Comparison of ENCODE assay signal across 8 cellular contexts in the genomic region with DNA sequence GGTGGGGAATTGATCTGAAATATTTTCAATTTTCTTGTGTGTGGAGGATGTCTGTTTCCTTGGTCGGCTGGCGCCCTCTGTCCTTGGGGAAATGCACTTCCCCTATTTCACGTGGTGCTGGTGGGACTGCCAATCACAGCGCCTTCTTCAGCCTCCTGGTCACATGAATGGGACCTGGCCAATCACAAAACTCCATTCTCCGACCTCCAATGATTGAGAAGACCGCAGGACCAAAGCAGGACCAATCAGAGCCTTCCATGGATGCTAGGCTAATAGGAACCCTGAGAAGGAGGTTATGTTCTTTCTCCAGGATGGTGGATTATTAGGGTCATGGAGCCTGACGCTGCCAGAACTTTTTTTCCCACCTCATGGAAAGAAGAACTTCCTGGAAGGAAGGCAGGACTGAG.
DNase-seq lines count a peak whose midpoint lies in the region; ATAC-seq and TF ChIP-seq lines count a peak whose summit lies in the region.

No MANE protein-coding gene starts in this region.

- WGBS in endodermal cell (ENCODE audit: insufficient coverage in 1 of 2, insufficient read length in 1 of 2), 2 experiments = 65 to 80% methylated on average over 5 to 7 of the region's 7 CpGs

- intact Hi-C loops in upper lobe of right lung (cut with DNase I) = no loop called here

- H3K27ac Mint-ChIP-seq in endodermal cell = peak overlapping the region; percentile 81

- peaks cover 29% of the 10 kb centered on the region for H3K9me3 ChIP-seq in endodermal cell (ENCODE audit: control insufficient read depth, low read length)
- H3K9me3 ChIP-seq in upper lobe of right lung = no peaks in the 10 kb centered on the region

- H3K27me3 Mint-ChIP-seq in endodermal cell (ENCODE audit: insufficient read depth) = peaks cover 11% of the 10 kb centered on the region

- no peaks in the 10 kb centered on the region for H3K4me1 ChIP-seq in endodermal cell (ENCODE audit: control insufficient read depth, insufficient read depth, low read length)
- H3K4me1 ChIP-seq in upper lobe of right lung = no peaks in the 10 kb centered on the region

- H3K4me3 Mint-ChIP-seq in endodermal cell = no peak overlapping the region

- peaks cover 31% of the 10 kb centered on the region for H3K9me3 Mint-ChIP-seq in endodermal cell

- ATAC-seq in upper lobe of right lung = peak; percentile 80
- no peak for ATAC-seq in GM21528 (IDR thresholded peaks at IDR 0.05; ENCODE audit: low FRiP score, unreplicated experiment)
- ATAC-seq in HG03520 (IDR thresholded peaks at IDR 0.05; ENCODE audit: unreplicated experiment) = no peak
- ATAC-seq in GM19463 (IDR thresholded peaks at IDR 0.05; ENCODE audit: unreplicated experiment) = no peak

- H3K27me3 ChIP-seq in endodermal cell (ENCODE audit: control insufficient read depth, insufficient read depth, low read length, poor library complexity, severe bottlenecking) (no peaks in the 10 kb centered on the region), upper lobe of right lung (no peaks in the 10 kb centered on the region)

- no peaks in the 10 kb centered on the region for H3K36me3 ChIP-seq in endodermal cell (ENCODE audit: control insufficient read depth, insufficient read depth, low read length)
- H3K36me3 ChIP-seq in upper lobe of right lung = no peaks in the 10 kb centered on the region

- H3K27ac ChIP-seq in endodermal cell (ENCODE audit: low read depth, low read length) (no peak overlapping the region), upper lobe of right lung (no peak overlapping the region)

- peak; percentile 85 for TF ChIP-seq CTCF in endodermal cell (conservative IDR thresholded peaks at IDR 0.05)
- TF ChIP-seq CTCF in upper lobe of right lung (IDR thresholded peaks at IDR 0.05) = peak; percentile 15

- peak overlapping the region; percentile 27 for H3K9ac ChIP-seq in endodermal cell (ENCODE audit: extremely low read depth, low read length, poor library complexity, severe bottlenecking)

- H3K36me3 Mint-ChIP-seq in endodermal cell (ENCODE audit: low read depth) = no peaks in the 10 kb centered on the region

- H3K4me1 Mint-ChIP-seq in endodermal cell = peaks cover 16% of the 10 kb centered on the region

- H3K4me3 ChIP-seq in endodermal cell (ENCODE audit: low read length) (peak overlapping the region; percentile 10), upper lobe of right lung (no peak overlapping the region)

- peak; percentile 38 for DNase-seq in stimulated activated CD4-positive, alpha-beta T cell treated with anti-CD3 and anti-CD28 coated beads, Interleukin-1b, Interleukin-23, amount 100 ng/mL, for 48 hours
- DNase-seq in stimulated activated CD4-positive, alpha-beta T cell treated with anti-CD3 and anti-CD28 coated beads, Interleukin-4, amount 100 ng/mL, for 24 hours = no peak
- DNase-seq in NOMO-1 treated with DMSO at 0.1 percent for 48 hours (lab: John Stamatoyannopoulos, UW; ENCODE audit: unreplicated experiment) = peak; percentile 5
- DNase-seq in endodermal cell = peak; percentile 84
- peak; percentile 69 for DNase-seq in upper lobe of right lung
